In the genomic region with DNA sequence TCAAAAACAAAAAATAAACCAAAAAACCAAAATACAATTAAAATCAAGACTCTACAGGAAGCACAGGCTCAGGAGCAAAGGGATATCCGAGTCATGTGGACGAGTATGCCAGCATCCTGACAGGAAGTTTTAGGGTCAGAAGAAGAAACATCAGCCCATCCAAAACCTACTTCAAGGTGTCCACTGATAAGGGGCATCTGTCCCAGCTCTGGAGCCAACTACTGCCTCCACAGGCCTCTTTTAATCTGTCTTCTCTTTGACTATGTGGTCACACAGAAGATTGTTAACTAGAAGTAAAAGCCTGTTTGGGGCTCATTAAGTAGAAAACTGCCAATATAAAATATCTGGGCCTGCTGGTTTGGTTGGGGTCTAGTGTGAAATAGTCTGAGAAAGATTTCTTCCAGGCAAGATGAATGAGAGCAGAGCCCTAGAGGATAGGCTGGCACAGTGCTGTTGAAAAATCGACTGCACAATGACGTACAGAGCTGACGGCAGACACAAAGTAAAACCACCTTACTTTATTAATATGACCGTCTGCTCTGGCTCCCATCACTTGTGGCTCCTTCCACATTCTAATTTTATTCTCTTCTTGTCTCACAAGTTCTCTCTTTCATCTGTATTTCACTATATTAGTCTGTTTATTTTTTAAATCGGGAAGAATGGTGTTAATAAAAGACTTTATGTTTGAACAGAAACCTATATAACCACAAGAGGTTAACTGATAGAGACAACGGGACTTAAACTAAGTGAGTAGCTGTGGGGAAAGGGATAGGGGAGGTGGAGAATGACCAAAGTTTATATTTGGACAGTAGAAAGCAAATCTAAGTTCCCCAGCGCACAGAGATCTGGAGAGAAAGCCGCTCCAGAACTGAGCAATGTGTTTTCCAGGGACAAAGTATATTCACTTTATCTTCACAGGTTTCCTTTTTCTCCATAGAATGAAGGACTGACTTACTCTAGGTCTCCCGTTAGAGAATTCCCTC, we compare ENCODE assay signal across 28 cellular contexts.
"Had no signal": no experiment of that assay in that cellular context is flagged by ENCODE, and none has a peak within 500 bp of the region (broad histone marks: within the 10 kb centered on the region; RNA-seq: fewer than 3 reads in every experiment).

No MANE protein-coding gene starts in this region.

- H3K4me2 ChIP-seq: KMS-11 had no signal

- H3K27me3 Mint-ChIP-seq: activated B cell treated with CpG ODN at 0.5 μM for 24 hours; activated CD4-positive, alpha-beta T cell treated with anti-CD3 and anti-CD28 coated beads, Interleukin-2, amount 10 ng/mL, durations not matched to agents 24 days and 14 days; activated CD8-positive, alpha-beta memory T cell treated with anti-CD3 and anti-CD28 coated beads, Interleukin-2, amount 10 ng/mL, durations not matched to agents 7 days and 5 days; activated naive CD8-positive, alpha-beta T cell treated with anti-CD3 and anti-CD28 coated beads, Interleukin-2, amount 50 U/mL, for 24 hours; activated T-cell treated with anti-CD3 and anti-CD28 coated beads, Interleukin-2, amount 50 U/mL, for 24 hours; brain; T-helper 17 cell had no signal

- ATAC-seq: activated CD8-positive, alpha-beta memory T cell treated with anti-CD3 and anti-CD28 coated beads, Interleukin-2, amount 10 ng/mL, durations not matched to agents 7 days and 5 days; activated naive CD4-positive, alpha-beta T cell treated with anti-CD3 and anti-CD28 coated beads, Interleukin-2, amount 50 U/mL, for 72 hours; activated naive CD8-positive, alpha-beta T cell treated with anti-CD3 and anti-CD28 coated beads, Interleukin-2, amount 50 U/mL, for 24 hours; T-helper 17 cell had no signal

- H3K4me3 ChIP-seq: ascending aorta, MG63 had no signal

- DNase-seq: activated B cell treated with CpG ODN at 0.5 μM for 24 hours; activated CD4-positive, alpha-beta T cell treated with anti-CD3 and anti-CD28 coated beads for 1 hour; activated CD4-positive, alpha-beta T cell treated with anti-CD3 and anti-CD28 coated beads, Interleukin-2, amount 10 ng/mL, durations not matched to agents 24 days and 14 days; activated CD4-positive, alpha-beta T cell treated with anti-CD3 and anti-CD28 coated beads, Interleukin-2, amount 50 U/mL, for 48 hours; activated CD8-positive, alpha-beta memory T cell treated with anti-CD3 and anti-CD28 coated beads, Interleukin-2, amount 10 ng/mL, durations not matched to agents 7 days and 5 days; activated effector memory CD4-positive, alpha-beta T cell treated with anti-CD3 and anti-CD28 coated beads, Interleukin-2, amount 50 U/mL, for 16 hours; activated naive CD4-positive, alpha-beta T cell treated with Interleukin-2 at 50 U/mL for 16 hours; activated naive CD8-positive, alpha-beta T cell treated with anti-CD3 and anti-CD28 coated beads, Interleukin-2, amount 50 U/mL, for 24 hours; activated T-cell treated with anti-CD3 and anti-CD28 coated beads, Interleukin-2, amount 50 U/mL, for 24 hours; amniotic stem cell; MG63; MV-4-11; NCI-H1092 treated with DMSO at 0.1 percent for 48 hours; NCI-H1417 treated with DMSO at 0.1 percent for 48 hours; NCI-H1694; NCI-H2029; NCI-H2107; NCI-H345; NCI-H510A; NCI-H526 treated with DMSO at 0.1 percent for 48 hours; SHP77; T-helper 17 cell; T-helper 9 cell had no signal

- H3K27ac Mint-ChIP-seq: activated B cell treated with CpG ODN at 0.5 μM for 24 hours; activated CD4-positive, alpha-beta T cell treated with anti-CD3 and anti-CD28 coated beads, Interleukin-2, amount 10 ng/mL, durations not matched to agents 24 days and 14 days; activated CD8-positive, alpha-beta memory T cell treated with anti-CD3 and anti-CD28 coated beads, Interleukin-2, amount 10 ng/mL, durations not matched to agents 7 days and 5 days; activated naive CD8-positive, alpha-beta T cell treated with anti-CD3 and anti-CD28 coated beads, Interleukin-2, amount 50 U/mL, for 24 hours; activated T-cell treated with anti-CD3 and anti-CD28 coated beads, Interleukin-2, amount 50 U/mL, for 24 hours; activated T-helper 1 cell treated with anti-CD3 and anti-CD28 coated beads, Interleukin-12 subunit alpha, Interleukin-12 subunit beta, Interleukin-2, Interleukin-4 antibody, amounts not matched to agents 30 ng/mL and 10 ng/mL and 1 ng/mL, durations not matched to agents 14 hours and 24 hours and 36 hours; brain; T-helper 17 cell had no signal

- H3K4me1 Mint-ChIP-seq: activated CD8-positive, alpha-beta memory T cell treated with anti-CD3 and anti-CD28 coated beads, Interleukin-2, amount 10 ng/mL, durations not matched to agents 7 days and 5 days; brain; T-helper 17 cell had no signal

- H3K4me1 ChIP-seq: ascending aorta had no signal

- H3K4me3 Mint-ChIP-seq: activated B cell treated with CpG ODN at 0.5 μM for 24 hours; activated CD4-positive, alpha-beta T cell treated with anti-CD3 and anti-CD28 coated beads, Interleukin-2, amount 10 ng/mL, durations not matched to agents 24 days and 14 days; activated CD8-positive, alpha-beta memory T cell treated with anti-CD3 and anti-CD28 coated beads, Interleukin-2, amount 10 ng/mL, durations not matched to agents 7 days and 5 days; activated naive CD8-positive, alpha-beta T cell treated with anti-CD3 and anti-CD28 coated beads, Interleukin-2, amount 50 U/mL, for 24 hours; activated T-cell treated with anti-CD3 and anti-CD28 coated beads, Interleukin-2, amount 50 U/mL, for 24 hours; activated T-helper 1 cell treated with anti-CD3 and anti-CD28 coated beads, Interleukin-12 subunit alpha, Interleukin-12 subunit beta, Interleukin-2, Interleukin-4 antibody, amounts not matched to agents 30 ng/mL and 10 ng/mL and 1 ng/mL, durations not matched to agents 14 hours and 24 hours and 36 hours; brain; T-helper 17 cell had no signal

- H3K27ac ChIP-seq: ascending aorta, KMS-11 had no signal

- H3K9me3 ChIP-seq: ascending aorta, MG63 had no signal

- H3K9ac ChIP-seq: KMS-11 had no signal

- H3K9me3 Mint-ChIP-seq: activated CD4-positive, alpha-beta T cell treated with anti-CD3 and anti-CD28 coated beads, Interleukin-2, amount 10 ng/mL, durations not matched to agents 24 days and 14 days; activated naive CD4-positive, alpha-beta T cell treated with anti-CD3 and anti-CD28 coated beads, Interleukin-2, amount 50 U/mL, for 72 hours; activated naive CD8-positive, alpha-beta T cell treated with anti-CD3 and anti-CD28 coated beads, Interleukin-2, amount 50 U/mL, for 24 hours; activated T-cell treated with anti-CD3 and anti-CD28 coated beads, Interleukin-2, amount 50 U/mL, for 24 hours; activated T-helper 1 cell treated with anti-CD3 and anti-CD28 coated beads, Interleukin-12 subunit alpha, Interleukin-12 subunit beta, Interleukin-2, Interleukin-4 antibody, amounts not matched to agents 30 ng/mL and 10 ng/mL and 1 ng/mL, durations not matched to agents 14 hours and 24 hours and 36 hours; brain had no signal

- H3K27me3 ChIP-seq: ascending aorta, MG63 had no signal
